Comparison of ENCODE assay signal across 10 cellular contexts in genomic region chr4:52869196-52869595, GRCh38. TPM values are rescaled to one million over a fixed set of nuclear protein-coding genes. Genes with fewer than 3 reads are reported as not detected.
A peak's percentile ranks its signal among the peaks of the same experiment; 100 is the strongest.
DNase-seq lines count a peak whose midpoint lies in the region; ATAC-seq lines count a peak whose summit lies in the region.
"Had no signal": no experiment of that assay in that cellular context is flagged by ENCODE, and none has a peak within 500 bp of the region (broad histone marks: within the 10 kb centered on the region; RNA-seq: fewer than 3 reads in every experiment).

No MANE protein-coding gene starts in this region.

- POLR2A ChIA-PET in activated CD4-positive, alpha-beta T cell treated with anti-CD3 and anti-CD28 coated beads, Interleukin-2, amount 10 ng/mL, durations not matched to agents 7 days and 5 days (lab: Charles Lee), result no interaction called here

- DNase-seq in NCI-H1417 (lab: John Stamatoyannopoulos, UW), result peak in 2 of 3 experiments; percentile 8 to 51
- no peak for DNase-seq in NCI-H1417 treated with DMSO at 0.1 percent for 48 hours (lab: John Stamatoyannopoulos, UW)
- peak; percentile 83 for DNase-seq in fibroblast of gingiva (ENCODE audit: low read depth)
- peak; percentile 81 for DNase-seq in myocyte (ENCODE audit: low read depth)
- DNase-seq in activated CD4-positive, alpha-beta T cell treated with anti-CD3 and anti-CD28 coated beads, Interleukin-2, amount 10 ng/mL, durations not matched to agents 7 days and 5 days, result no peak
- DNase-seq in cerebellar nuclear complex (lab: John Stamatoyannopoulos, UW), result no peak
- no peak for DNase-seq in activated CD4-positive, alpha-beta T cell treated with anti-CD3 and anti-CD28 coated beads, Interleukin-2, amount 50 U/mL, for 4 hours
- DNase-seq: 8988T, T1000 had no signal

- no peaks in the 10 kb centered on the region for H3K9me3 Mint-ChIP-seq in activated CD4-positive, alpha-beta T cell treated with anti-CD3 and anti-CD28 coated beads, Interleukin-2, amount 10 ng/mL, durations not matched to agents 7 days and 5 days

- no peak overlapping the region for H3K27ac Mint-ChIP-seq in activated CD4-positive, alpha-beta T cell treated with anti-CD3 and anti-CD28 coated beads, Interleukin-2, amount 10 ng/mL, durations not matched to agents 7 days and 5 days

- H3K4me3 Mint-ChIP-seq in activated CD4-positive, alpha-beta T cell treated with anti-CD3 and anti-CD28 coated beads, Interleukin-2, amount 10 ng/mL, durations not matched to agents 7 days and 5 days, result no peak overlapping the region

- CTCF ChIA-PET in activated CD4-positive, alpha-beta T cell treated with anti-CD3 and anti-CD28 coated beads, Interleukin-2, amount 10 ng/mL, durations not matched to agents 7 days and 5 days (lab: Charles Lee), result no interaction called here

- H3K36me3 Mint-ChIP-seq in activated CD4-positive, alpha-beta T cell treated with anti-CD3 and anti-CD28 coated beads, Interleukin-2, amount 10 ng/mL, durations not matched to agents 7 days and 5 days (ENCODE audit: low read depth), result peaks cover 7% of the 10 kb centered on the region

- no peaks in the 10 kb centered on the region for H3K4me1 Mint-ChIP-seq in activated CD4-positive, alpha-beta T cell treated with anti-CD3 and anti-CD28 coated beads, Interleukin-2, amount 10 ng/mL, durations not matched to agents 7 days and 5 days

- no peaks in the 10 kb centered on the region for H3K27me3 Mint-ChIP-seq in activated CD4-positive, alpha-beta T cell treated with anti-CD3 and anti-CD28 coated beads, Interleukin-2, amount 10 ng/mL, durations not matched to agents 7 days and 5 days

- no peak for ATAC-seq in GM19023 (IDR thresholded peaks at IDR 0.05; ENCODE audit: unreplicated experiment)

RNA-seq across cellular contexts. Expression of gene RASL11B, which starts 7.1 kb away (rescaled TPM):
- 0.08 and 0.57 TPM in 2 replicates for total RNA-seq in myocyte
- 0.18 TPM for polyA plus RNA-seq in myocyte (2012)
- under 1 TPM in 1 of 2 experiments, not detected in 1; 0.10 TPM for total RNA-seq in activated CD4-positive, alpha-beta T cell treated with anti-CD3 and anti-CD28 coated beads, Interleukin-2, amount 10 ng/mL, durations not matched to agents 7 days and 5 days

Comparison
In these comparisons a context has a peak if more than half of its experiments do, and no peak if none do; other contexts are left out.
1. DNase-seq: peak in NCI-H1417 (2 of 3), fibroblast of gingiva (single experiment) and myocyte (single experiment); none in NCI-H1417 treated with DMSO at 0.1 percent for 48 hours (single experiment), activated CD4-positive, alpha-beta T cell treated with anti-CD3 and anti-CD28 coated beads, Interleukin-2, amount 10 ng/mL, durations not matched to agents 7 days and 5 days (single experiment), cerebellar nuclear complex (0 of 2) and activated CD4-positive, alpha-beta T cell treated with anti-CD3 and anti-CD28 coated beads, Interleukin-2, amount 50 U/mL, for 4 hours (0 of 2).